Comparison of ENCODE assay signal across 34 cellular contexts in genomic region chr2:211486-212184, GRCh38.
"Had no signal": no experiment of that assay in that cellular context is flagged by ENCODE, and none has a peak within 500 bp of the region (broad histone marks: within the 10 kb centered on the region; RNA-seq: fewer than 3 reads in every experiment).

No MANE protein-coding gene starts in this region.

- H3K4me3 ChIP-seq: MG63 had no signal

- H3K27ac ChIP-seq: KMS-11 had no signal

- H3K36me3 ChIP-seq: MG63 had no signal

- H3K4me2 ChIP-seq: KMS-11 had no signal

- DNase-seq: Karpas-422, Kasumi-1, KG1, MG63, MM.1S, MV-4-11, NCI-H1048, NCI-H1092, NCI-H1092 treated with DMSO at 0.1 percent for 48 hours, NCI-H1105, NCI-H1105 treated with DMSO at 0.1 percent for 48 hours, NCI-H1417, NCI-H1417 treated with DMSO at 0.1 percent for 48 hours, NCI-H1436, NCI-H1436 treated with DMSO at 0.1 percent for 48 hours, NCI-H146, NCI-H1694, NCI-H1694 treated with DMSO at 0.1 percent for 48 hours, NCI-H187, NCI-H187 treated with DMSO at 0.1 percent for 48 hours, NCI-H1930, NCI-H2029, NCI-H2029 treated with DMSO at 0.1 percent for 48 hours, NCI-H2081, NCI-H2081 treated with DMSO at 0.1 percent for 48 hours, NCI-H2107, NCI-H2171, NCI-H2171 treated with DMSO at 0.1 percent for 48 hours, NCI-H2227 treated with DMSO at 0.1 percent for 48 hours, NCI-H226, NCI-H345, NCI-H446, NCI-H446 treated with DMSO at 0.1 percent for 48 hours had no signal
